8 cellular contexts compared by ENCODE assay signal in the genomic region with DNA sequence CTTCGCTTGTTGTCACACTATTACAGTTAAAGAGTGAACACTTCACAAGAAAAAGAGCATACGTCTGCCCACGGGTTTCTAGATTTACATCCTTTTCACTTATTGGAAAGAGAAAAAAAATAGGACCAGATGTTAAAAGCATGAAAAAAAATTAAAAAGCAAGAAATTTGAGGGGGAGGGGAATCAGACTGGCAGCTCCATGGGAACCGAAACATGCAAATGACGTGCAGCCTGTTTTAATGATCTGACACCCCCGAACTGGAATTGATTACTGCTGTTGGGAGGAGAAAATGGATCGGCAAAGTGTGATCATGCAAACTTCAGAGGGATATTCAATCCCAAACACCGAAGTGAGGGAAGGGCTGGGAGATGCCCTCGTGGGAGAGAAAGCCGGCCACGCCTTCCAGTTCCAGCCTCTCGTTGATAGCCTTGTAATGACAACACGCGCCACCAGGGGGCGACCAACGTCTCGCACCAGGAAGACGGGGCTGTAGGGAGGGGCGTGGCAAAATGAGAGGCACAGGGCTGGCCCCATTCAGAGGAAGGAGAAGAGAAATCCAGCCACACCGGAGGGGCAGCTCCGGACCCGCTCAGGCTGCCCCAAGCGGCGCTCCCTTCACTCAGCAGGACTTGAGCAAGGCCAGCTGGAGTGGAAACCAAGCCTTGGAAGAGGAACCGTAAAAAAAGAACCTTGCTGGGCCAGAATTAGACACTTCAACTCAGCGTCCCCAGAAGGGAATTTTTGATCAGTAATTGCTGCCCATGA. TPM values are rescaled to one million over a fixed set of nuclear protein-coding genes. Genes with fewer than 3 reads are reported as not detected.
DNase-seq lines count a peak whose midpoint lies in the region; ATAC-seq and TF ChIP-seq lines count a peak whose summit lies in the region.

No MANE protein-coding gene starts in this region.

- no peaks in the 10 kb centered on the region for H3K27me3 ChIP-seq in right cardiac atrium (ENCODE audit: control insufficient read depth, insufficient read depth)

- intact Hi-C loops in right cardiac atrium (cut with DNase I): no loop called here

- TF ChIP-seq POLR2A in GM18505 (IDR thresholded peaks at IDR 0.05; ENCODE audit: borderline replicate concordance, extremely low read depth, insufficient read depth, insufficient read length): no peak

- peak; percentile 95 for ATAC-seq in GM18505 (IDR thresholded peaks at IDR 0.05; ENCODE audit: unreplicated experiment)
- peak; percentile 98 for ATAC-seq in HG02885 (IDR thresholded peaks at IDR 0.05; ENCODE audit: poor library complexity, unreplicated experiment)
- ATAC-seq in right cardiac atrium: peak; percentile 95

- H3K4me3 ChIP-seq in right cardiac atrium (ENCODE audit: low read length): no peak overlapping the region

- WGBS in right cardiac atrium: 12% methylated on average over 26 of the region's 26 CpGs

- DNase-seq in NCI-H1694 treated with DMSO at 0.1 percent for 48 hours (lab: John Stamatoyannopoulos, UW) (peak; percentile 76), T-helper 2 cell (peak; percentile 81 to 93 (median 88)), amygdala (lab: John Stamatoyannopoulos, UW) (peak; percentile 23 to 95 (median 79)), right cardiac atrium (peak; percentile 95 to 99 (median 97)), retina (peak; percentile 97), GF-D8 (lab: John Stamatoyannopoulos, UW) (no peak)

- no peaks in the 10 kb centered on the region for H3K9me3 ChIP-seq in right cardiac atrium (ENCODE audit: control insufficient read depth, low read length)

- H3K27ac ChIP-seq in right cardiac atrium (ENCODE audit: low read length): no peak overlapping the region

- H3K4me1 ChIP-seq in right cardiac atrium (ENCODE audit: control insufficient read depth, insufficient read depth, low read length): no peaks in the 10 kb centered on the region

RNA-seq across cellular contexts. Expression of a gene that starts 53.8 kb away (rescaled TPM):
- total RNA-seq in right cardiac atrium: 10 to 100 TPM; 15.3 to 28.5 (median 23.6) TPM
- polyA plus RNA-seq in right cardiac atrium: 12.8 TPM
